ENCODE assay signal across 17 cellular contexts in the genomic region with DNA sequence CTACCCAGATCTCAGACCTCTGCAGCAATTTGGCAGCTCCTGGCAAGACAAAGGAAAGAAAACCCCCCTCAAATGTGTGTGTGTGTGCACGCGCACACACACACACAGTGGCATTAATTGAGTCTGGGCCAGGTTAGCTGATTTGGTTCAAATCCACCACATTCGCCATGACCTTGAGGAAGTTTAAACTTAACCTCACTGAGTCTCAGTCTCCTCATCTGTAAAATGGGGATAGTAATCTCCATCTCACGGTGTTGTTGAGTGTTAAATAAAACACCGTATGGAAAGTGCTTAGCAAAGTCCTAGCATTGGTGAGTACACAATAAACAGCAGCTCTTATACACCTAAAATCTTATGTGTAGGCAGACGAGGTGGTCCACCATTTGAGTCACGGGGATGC. TPM values are rescaled to one million over a fixed set of nuclear protein-coding genes. Genes with fewer than 3 reads are reported as not detected.
A peak's percentile ranks its signal among the peaks of the same experiment; 100 is the strongest.
DNase-seq lines count a peak whose midpoint lies in the region; ATAC-seq, FAIRE-seq and TF ChIP-seq lines count a peak whose summit lies in the region.
"Had no signal": no experiment of that assay in that cellular context is flagged by ENCODE, and none has a peak within 500 bp of the region (broad histone marks: within the 10 kb centered on the region; RNA-seq: fewer than 3 reads in every experiment).

No MANE protein-coding gene starts in this region.

- no peak for DNase-seq in HepG2 (ENCODE audit: low spot score)
- no peak for DNase-seq in right lobe of liver
- DNase-seq in NAMALWA (ENCODE audit: low spot score), result peak; percentile 4
- no peak for DNase-seq in central memory CD8-positive, alpha-beta T cell (ENCODE audit: low spot score in 2 of 2)
- no peak for DNase-seq in cerebellar nuclear complex (lab: John Stamatoyannopoulos, UW)
- DNase-seq in HPDE6-E6E7 (ENCODE audit: extremely low spot score), result no peak
- DNase-seq in breast epithelium (ENCODE audit: low spot score in 2 of 2), result no peak
- DNase-seq: CD4-positive, alpha-beta memory T cell; COR-L47; DND-41; GOT3 had no signal

- H3K9me3 ChIP-seq in HepG2 (ENCODE audit: low read length) (no peaks in the 10 kb centered on the region), right lobe of liver (no peaks in the 10 kb centered on the region), breast epithelium (no peaks in the 10 kb centered on the region)
- H3K9me3 ChIP-seq: HAP-1 had no signal

- FAIRE-seq in HepG2 (lab: Jason Lieb, UNC), result no peak
- FAIRE-seq: G401.6, GM12892, H54 had no signal

- 97% methylated on average over 7 of the region's 7 CpGs for WGBS in HepG2 (ENCODE audit: low lambda C conversion rate)
- 82% methylated on average over 3 of the region's 7 CpGs for WGBS in right lobe of liver (ENCODE audit: insufficient coverage, low coverage, low lambda C conversion rate, missing lambda C conversion rate)

- peaks cover 13% of the 10 kb centered on the region for H3K27me3 Mint-ChIP-seq in central memory CD8-positive, alpha-beta T cell

- TF ChIP-seq EP300 in HepG2 (IDR thresholded peaks at IDR 0.05; ENCODE audit: low read depth in 2 of 2, low read length in 2 of 2) (no peak), HepG2 (CRISPR knock-in tag; IDR thresholded peaks at IDR 0.05; ENCODE audit: borderline replicate concordance) (no peak)

- intact Hi-C loops in HepG2 (cut with micrococcal nuclease; ENCODE audit: unreplicated experiment), result no loop called here
- intact Hi-C loops in right lobe of liver (cut with DNase I), result no loop called here
- intact Hi-C loops in breast epithelium (cut with DNase I; ENCODE audit: low total_unique reads), result no loop called here

- POLR2A ChIA-PET in HepG2 (lab: Yijun Ruan, JAX), result interaction anchor here (1.6 kb wide), 1 partner anchor 46 kb away, joined by 4 read pairs; no protein-coding TSS in a partner anchor

- TF ChIP-seq POLR2A in HepG2 (IDR thresholded peaks at IDR 0.05; ENCODE audit: insufficient read depth in 1 of 2, low read depth in 2 of 2, low read length in 2 of 2) (no peak), right lobe of liver (IDR thresholded peaks at IDR 0.05) (no peak), breast epithelium (IDR thresholded peaks at IDR 0.05) (no peak)

- no peaks in the 10 kb centered on the region for H3K36me3 ChIP-seq in HepG2 (replicated peaks in 1 of 2; ENCODE audit: control insufficient read depth in 1 of 2, insufficient read depth in 2 of 2, low read length in 2 of 2)
- H3K36me3 ChIP-seq in right lobe of liver, result no peaks in the 10 kb centered on the region
- H3K36me3 ChIP-seq in breast epithelium, result no peaks in the 10 kb centered on the region
- H3K36me3 ChIP-seq: HAP-1 had no signal

- no peak overlapping the region for H3K9ac ChIP-seq in HepG2 (ENCODE audit: insufficient read depth, low read depth, low read length)

- no peak for TF ChIP-seq RAD21 in HepG2 (CRISPR knock-in tag; IDR thresholded peaks at IDR 0.05)

- peaks cover 5% of the 10 kb centered on the region for H3K36me3 Mint-ChIP-seq in central memory CD8-positive, alpha-beta T cell (ENCODE audit: insufficient read depth)

- no TSS peak for BruUV-seq in HepG2 (replicated peaks; lab: Mats Ljungman, UMichigan)

- H3K27ac ChIP-seq in HepG2 (ENCODE audit: extremely low read length, insufficient read depth, low read length) (no peak overlapping the region), right lobe of liver (no peak overlapping the region), breast epithelium (peak overlapping the region in 1 of 2 donors; percentile 45)

- H3K79me2 ChIP-seq in HepG2 (ENCODE audit: insufficient read depth, low read length), result no peaks in the 10 kb centered on the region

- in situ Hi-C loops in HepG2 (cut with HindIII; ENCODE audit: extremely low pct_ligation_motif_present, low pct_unique_long_range_greater_than_20kb), result no loop called here

- ATAC-seq in HepG2, result no peak
- ATAC-seq in right lobe of liver, result no peak
- ATAC-seq in central memory CD8-positive, alpha-beta T cell (replicated peaks; ENCODE audit: extremely low read depth, poor library complexity, severe bottlenecking), result no peak

- no peak overlapping the region for H3K4me2 ChIP-seq in HepG2 (ENCODE audit: low read depth, low read length)

- no peaks in the 10 kb centered on the region for H3K9me3 Mint-ChIP-seq in central memory CD8-positive, alpha-beta T cell
- H3K9me3 Mint-ChIP-seq: HFFc6 had no signal

- peaks cover 6% of the 10 kb centered on the region for H3K4me1 Mint-ChIP-seq in central memory CD8-positive, alpha-beta T cell

- H3K4me3 Mint-ChIP-seq in central memory CD8-positive, alpha-beta T cell, result no peak overlapping the region
- H3K4me3 Mint-ChIP-seq: B cell; CD4-positive, alpha-beta memory T cell; HFFc6 had no signal

- no peak for TF ChIP-seq CTCF in HepG2 (CRISPR knock-in tag; IDR thresholded peaks at IDR 0.05)
- no peak for TF ChIP-seq CTCF in right lobe of liver (IDR thresholded peaks at IDR 0.05)
- no peak for TF ChIP-seq CTCF in breast epithelium (IDR thresholded peaks at IDR 0.05)

- H2AFZ ChIP-seq in HepG2 (ENCODE audit: low read length), result no peak overlapping the region

- no peaks in the 10 kb centered on the region for H4K20me1 ChIP-seq in HepG2 (ENCODE audit: insufficient read depth, low read length)

- CTCF ChIA-PET in HepG2 (lab: Yijun Ruan, JAX; ENCODE audit: low intra/inter-chr PET ratio, low total read pairs), result interaction anchor here (0.7 to 2.6 kb wide), 2 partner anchors 45 to 69 kb away, joined by 3 to 35 read pairs; no protein-coding TSS in a partner anchor

- peak overlapping the region; percentile 0 for H3K27ac Mint-ChIP-seq in central memory CD8-positive, alpha-beta T cell (ENCODE audit: low read depth)
- H3K27ac Mint-ChIP-seq: B cell, HFFc6 had no signal

- no peak overlapping the region for H3K4me3 ChIP-seq in HepG2 (replicated peaks in 1 of 3; ENCODE audit: insufficient read depth in 1 of 3, low read depth in 2 of 3, low read length in 3 of 3)
- H3K4me3 ChIP-seq in right lobe of liver, result no peak overlapping the region
- no peak overlapping the region for H3K4me3 ChIP-seq in breast epithelium
- H3K4me3 ChIP-seq: HAP-1 had no signal

- H3K27me3 ChIP-seq in HepG2 (ENCODE audit: control insufficient read depth in 1 of 2, insufficient read depth in 2 of 2, low read length in 2 of 2) (no peaks in the 10 kb centered on the region), right lobe of liver (no peaks in the 10 kb centered on the region), breast epithelium (no peaks in the 10 kb centered on the region)

- peaks cover 52% of the 10 kb centered on the region for H3K4me1 ChIP-seq in HepG2 (ENCODE audit: insufficient read depth, low read length)
- no peaks in the 10 kb centered on the region for H3K4me1 ChIP-seq in right lobe of liver
- peaks cover 0 to 13% of the 10 kb centered on the region in 2 donors for H3K4me1 ChIP-seq in breast epithelium
- H3K4me1 ChIP-seq: HAP-1 had no signal

TF ChIP-seq in HepG2, 621 proteins besides CTCF, POLR2A, EP300 and RAD21:
- no peak for TF ChIP-seq ZBTB21 (CRISPR knock-in tag; IDR thresholded peaks at IDR 0.05)
- peak; percentile 92 for TF ChIP-seq ZNF629 (CRISPR knock-in tag; conservative IDR thresholded peaks at IDR 0.05)
- 0 out of 2 replicates have a peak, but pooled peaks have one; percentile 56 for TF ChIP-seq CHD4 (IDR thresholded peaks at IDR 0.05; ENCODE audit: borderline replicate concordance, low read length)

RNA-seq across cellular contexts. Expression of a gene that starts 4.9 kb away (rescaled TPM):
- total RNA-seq in HepG2 (2016; rRNA removed; fragmentation: Illumina TruSeq; extraction: Trizol) (3.8 and 8.8 TPM in 2 replicates), right lobe of liver (10 to 100 TPM in 3 of 6 experiments, 1 to 10 TPM in 1, under 1 TPM in 2; 0.51 to 33.4 (median 10.8) TPM), breast epithelium (10 to 100 TPM in 1 of 3 donors, 1 to 10 TPM in 2; 6.9 to 26.1 (median 6.9) TPM)
- total RNA-seq in HepG2 (2016; cell fraction: cytosol; rRNA removed; fragmentation: Illumina TruSeq; extraction: Trizol; ENCODE audit: low read depth), result 0.91 and 0.97 TPM in 2 replicates
- 3.1 and 9.9 TPM in 2 replicates for total RNA-seq in HepG2 (2016; cell fraction: insoluble cytoplasmic fraction; rRNA removed; fragmentation: Illumina TruSeq; extraction: Trizol)
- 2.6 and 3.1 TPM in 2 replicates for total RNA-seq in HepG2 (2016; cell fraction: membrane; rRNA removed; fragmentation: Illumina TruSeq; extraction: Trizol)
- total RNA-seq in HepG2 (2016; cell fraction: nucleus; rRNA removed; fragmentation: Illumina TruSeq; extraction: Trizol), result 9.7 TPM in 2 replicates
- polyA plus RNA-seq in HepG2 (2011; rRNA removed), result 21.1 and 31.3 TPM in 2 replicates
- polyA plus RNA-seq in HepG2 (2011; cell fraction: cytosol; rRNA removed), result 19.8 and 25.9 TPM in 2 replicates
- polyA plus RNA-seq in HepG2 (2011; cell fraction: nucleus; rRNA removed), result 20.8 and 24.7 TPM in 2 replicates
- 12.1 and 16.1 TPM in 2 replicates for polyA plus RNA-seq in HepG2 (2012)
- polyA plus RNA-seq in HepG2 (2016; cell fraction: cytosol; fragmentation: Illumina TruSeq; extraction: Trizol; ENCODE audit: low read depth), result 0.87 and 1.0 TPM in 2 replicates
- polyA plus RNA-seq in HepG2 (2016; cell fraction: insoluble cytoplasmic fraction; fragmentation: Illumina TruSeq; extraction: Trizol; ENCODE audit: low read depth), result 3.1 and 3.6 TPM in 2 replicates
- polyA plus RNA-seq in HepG2 (2016; cell fraction: membrane; fragmentation: Illumina TruSeq; extraction: Trizol; ENCODE audit: low read depth), result 2.1 and 2.4 TPM in 2 replicates
- polyA plus RNA-seq in HepG2 (2016; cell fraction: nucleus; fragmentation: Illumina TruSeq; extraction: Trizol; ENCODE audit: insufficient read depth, low read depth), result 12.3 and 13.7 TPM in 2 replicates
- 33.3 TPM in 1 of 2 replicates, not detected in the other for polyA minus RNA-seq in HepG2 (2011; rRNA and poly(A)+ RNA removed; ENCODE audit: low replicate concordance)
- polyA minus RNA-seq in HepG2 (2011; cell fraction: cytosol; rRNA and poly(A)+ RNA removed), result 13.7 and 23.0 TPM in 2 replicates
- polyA minus RNA-seq in HepG2 (2011; cell fraction: nucleus; rRNA and poly(A)+ RNA removed), result 7.2 and 9.9 TPM in 2 replicates
- total RNA-seq: B cell; CD4-positive, alpha-beta memory T cell had no signal
